ENCODE assay signal across 16 cellular contexts in the genomic region with DNA sequence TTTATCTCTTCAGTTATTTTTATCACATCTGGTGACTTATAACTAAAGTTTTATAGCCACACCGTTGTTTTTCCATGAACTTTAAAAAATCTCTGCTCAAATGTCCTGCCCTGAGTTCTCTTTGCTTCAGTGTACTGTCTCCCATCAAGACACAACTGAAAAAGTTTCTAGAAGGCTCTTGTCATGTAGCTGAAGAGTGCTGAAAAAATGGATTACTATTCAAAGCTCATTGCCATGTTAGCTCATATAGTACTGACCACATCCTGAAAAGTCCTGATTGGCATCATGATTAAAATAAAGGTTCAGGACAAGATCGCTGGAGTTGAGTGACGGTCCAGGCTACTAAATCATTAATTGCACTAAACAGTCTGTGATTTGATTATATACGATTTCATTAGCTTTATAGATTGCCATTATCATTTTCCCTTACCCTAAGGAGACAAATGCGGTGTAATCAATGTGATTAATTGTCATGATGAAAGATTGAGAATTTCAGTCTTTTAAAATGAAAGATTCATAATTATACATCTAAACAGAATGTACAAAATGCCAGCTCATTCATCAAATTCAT.
DNase-seq lines count a peak whose midpoint lies in the region; ATAC-seq and TF ChIP-seq lines count a peak whose summit lies in the region.
"Had no signal": no experiment of that assay in that cellular context is flagged by ENCODE, and none has a peak within 500 bp of the region (broad histone marks: within the 10 kb centered on the region; RNA-seq: fewer than 3 reads in every experiment).

No MANE protein-coding gene starts in this region.

- H3K27ac Mint-ChIP-seq in glutamatergic neuron (ENCODE audit: unreplicated experiment) = no peak overlapping the region
- no peak overlapping the region for H3K27ac Mint-ChIP-seq in neural progenitor cell

- no peaks in the 10 kb centered on the region for H3F3A ChIP-seq in OCI-LY1 (ENCODE audit: insufficient read depth, low read length)
- no peaks in the 10 kb centered on the region for H3F3A ChIP-seq in neural progenitor cell (ENCODE audit: low read depth)

- peak; percentile 4 for DNase-seq in DMS79 (lab: John Stamatoyannopoulos, UW)
- no peak for DNase-seq in epithelial cell of prostate (ENCODE audit: low read depth, low spot score)
- no peak for DNase-seq in glutamatergic neuron
- no peak for DNase-seq in neural progenitor cell (ENCODE audit: low spot score)
- DNase-seq: activated CD4-positive, alpha-beta T cell treated with anti-CD3 and anti-CD28 coated beads, Interleukin-2, amount 50 U/mL, for 4 hours; activated effector memory CD4-positive, alpha-beta T cell treated with anti-CD3 and anti-CD28 coated beads, Interleukin-2, amount 50 U/mL, for 16 hours; Caco-2; kidney; stimulated activated CD4-positive, alpha-beta T cell treated with anti-CD3 and anti-CD28 coated beads, Interleukin-4, amount 100 ng/mL, for 1 hour; stimulated activated naive CD4-positive, alpha-beta T cell treated with Interleukin-2 at 50 U/mL for 16 hours had no signal

- H3K36me3 Mint-ChIP-seq in glutamatergic neuron (ENCODE audit: unreplicated experiment) (peaks cover 6% of the 10 kb centered on the region), neural progenitor cell (no peaks in the 10 kb centered on the region)

- no peak for ATAC-seq in HG02588 (IDR thresholded peaks at IDR 0.05; ENCODE audit: unreplicated experiment)
- no peak for ATAC-seq in GM21526 (IDR thresholded peaks at IDR 0.05; ENCODE audit: low FRiP score, unreplicated experiment)
- ATAC-seq: HepG2 had no signal

- H3K4me1 Mint-ChIP-seq in glutamatergic neuron (ENCODE audit: low read depth, unreplicated experiment) (peaks cover 8% of the 10 kb centered on the region), neural progenitor cell (peaks cover 21% of the 10 kb centered on the region)

- TF ChIP-seq CTCF in OCI-LY1 (IDR thresholded peaks at IDR 0.05; ENCODE audit: low read length) (no peak), glutamatergic neuron (IDR thresholded peaks at IDR 0.05; ENCODE audit: partially characterized antibody, unreplicated experiment) (no peak), neural progenitor cell (IDR thresholded peaks at IDR 0.05) (no peak)

- H3K79me2 ChIP-seq in OCI-LY1 (ENCODE audit: insufficient read depth, low read length) (no peaks in the 10 kb centered on the region), neural progenitor cell (ENCODE audit: low read depth) (no peaks in the 10 kb centered on the region)

- no peaks in the 10 kb centered on the region for H3K9me2 ChIP-seq in OCI-LY1 (ENCODE audit: low read depth, low read length)

- peaks cover 43% of the 10 kb centered on the region for H3K4me1 ChIP-seq in OCI-LY1 (ENCODE audit: insufficient read depth, low read length, severe bottlenecking)
- H3K4me1 ChIP-seq in rectal smooth muscle tissue (ENCODE audit: control insufficient read depth, insufficient read depth, low read length) = peaks cover 31% of the 10 kb centered on the region
- H3K4me1 ChIP-seq in neural progenitor cell = peaks cover 17% of the 10 kb centered on the region
- H3K4me1 ChIP-seq: Caco-2 had no signal

- H3K9me3 ChIP-seq in OCI-LY1 (ENCODE audit: low read length) (no peaks in the 10 kb centered on the region), neural progenitor cell (ENCODE audit: low read depth) (no peaks in the 10 kb centered on the region)
- H3K9me3 ChIP-seq: Caco-2 had no signal

- H3K9ac ChIP-seq in OCI-LY1 (ENCODE audit: low read length) = no peak overlapping the region
- no peak overlapping the region for H3K9ac ChIP-seq in rectal smooth muscle tissue (ENCODE audit: low read length)
- H3K9ac ChIP-seq in neural progenitor cell = no peak overlapping the region

- H3K4me2 ChIP-seq in OCI-LY1 (ENCODE audit: low read length) (no peak overlapping the region), neural progenitor cell (no peak overlapping the region)

- no peak overlapping the region for H3K4me3 Mint-ChIP-seq in glutamatergic neuron (ENCODE audit: unreplicated experiment)
- no peak overlapping the region for H3K4me3 Mint-ChIP-seq in neural progenitor cell

- H4K20me1 ChIP-seq in OCI-LY1 (ENCODE audit: insufficient read depth, low read length) = no peaks in the 10 kb centered on the region
- H4K20me1 ChIP-seq in neural progenitor cell (ENCODE audit: low read depth) = no peaks in the 10 kb centered on the region

- H3K27me3 Mint-ChIP-seq in glutamatergic neuron (ENCODE audit: unreplicated experiment) (peaks cover 5% of the 10 kb centered on the region), neural progenitor cell (ENCODE audit: insufficient read depth, low read depth) (peaks cover 3% of the 10 kb centered on the region)

- H3K27ac ChIP-seq in OCI-LY1 (ENCODE audit: low read depth, low read length, poor library complexity, severe bottlenecking) (peak overlapping the region; percentile 89), epithelial cell of prostate (peak overlapping the region; percentile 69), rectal smooth muscle tissue (ENCODE audit: low read depth, low read length) (peak overlapping the region; percentile 80), neural progenitor cell (no peak overlapping the region)

- H2AFZ ChIP-seq in OCI-LY1 (ENCODE audit: low read length) (no peak overlapping the region), neural progenitor cell (replicated peaks) (no peak overlapping the region)

- H3K27me3 ChIP-seq in OCI-LY1 (ENCODE audit: insufficient read depth, low read length) (no peaks in the 10 kb centered on the region), rectal smooth muscle tissue (ENCODE audit: control insufficient read depth, insufficient read depth, low read length) (no peaks in the 10 kb centered on the region), neural progenitor cell (no peaks in the 10 kb centered on the region)
- H3K27me3 ChIP-seq: foreskin keratinocyte had no signal

- H3K9me3 Mint-ChIP-seq in glutamatergic neuron (ENCODE audit: unreplicated experiment) (peaks cover 2% of the 10 kb centered on the region), neural progenitor cell (peaks cover 16% of the 10 kb centered on the region)

- no peak overlapping the region for H3K4me3 ChIP-seq in OCI-LY1 (ENCODE audit: low read depth, low read length, poor library complexity, severe bottlenecking)
- H3K4me3 ChIP-seq in rectal smooth muscle tissue (ENCODE audit: low read length) = no peak overlapping the region
- no peak overlapping the region for H3K4me3 ChIP-seq in neural progenitor cell

- H3K36me3 ChIP-seq in OCI-LY1 (ENCODE audit: insufficient read depth, low read length) (0 out of 2 replicates have a peak, but pooled peaks cover 4% of the 10 kb centered on the region), rectal smooth muscle tissue (ENCODE audit: control insufficient read depth, insufficient read depth, low read length) (no peaks in the 10 kb centered on the region), neural progenitor cell (no peaks in the 10 kb centered on the region)
